In the genomic region with DNA sequence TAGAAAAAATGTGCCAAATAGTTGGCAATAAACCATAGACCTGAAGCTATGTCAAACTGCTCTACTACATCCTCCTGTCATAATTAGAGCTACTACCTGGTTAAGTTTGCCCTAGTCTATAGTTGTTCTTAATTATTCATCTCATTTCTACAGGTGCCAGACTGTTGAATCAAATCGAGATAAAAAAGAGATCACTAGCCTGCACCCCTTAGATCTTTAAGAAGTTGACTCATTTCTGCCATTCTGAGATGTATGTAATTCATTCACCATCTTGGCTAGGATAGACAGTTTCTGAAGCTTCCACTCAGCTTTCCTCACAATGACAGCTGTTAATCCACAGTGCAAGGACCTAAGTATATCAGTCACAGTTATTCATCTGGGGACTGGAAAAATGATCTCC, we compare ENCODE assay signal across 24 cellular contexts.
DNase-seq lines count a peak whose midpoint lies in the region; ATAC-seq, FAIRE-seq and TF ChIP-seq lines count a peak whose summit lies in the region.
"Had no signal": no experiment of that assay in that cellular context is flagged by ENCODE, and none has a peak within 500 bp of the region (broad histone marks: within the 10 kb centered on the region; RNA-seq: fewer than 3 reads in every experiment).

No MANE protein-coding gene starts in this region.

- H3K36me3 ChIP-seq in GM06990 (ENCODE audit: control insufficient read depth, insufficient read depth, low read length) (no peaks in the 10 kb centered on the region), GM12878 (ENCODE audit: control insufficient read depth in 2 of 2, insufficient read depth in 2 of 2, low read length in 1 of 2) (no peaks in the 10 kb centered on the region), breast epithelium (no peaks in the 10 kb centered on the region)
- H3K36me3 ChIP-seq: BLaER1 treated with 17β-estradiol and CSF1 and Interleukin-3, amounts not matched to agents 10 nM and 100 nM; HAP-1 had no signal

- H4K20me1 ChIP-seq in GM12878 (ENCODE audit: control insufficient read depth, insufficient read depth): no peaks in the 10 kb centered on the region
- H4K20me1 ChIP-seq: BLaER1 treated with 17β-estradiol and CSF1 and Interleukin-3, amounts not matched to agents 10 nM and 100 nM had no signal

- no peak for TF ChIP-seq POLR2A in GM12878 (IDR thresholded peaks at IDR 0.05; ENCODE audit: low read depth, low read length)
- no peak for TF ChIP-seq POLR2A in breast epithelium (IDR thresholded peaks at IDR 0.05)

- H3K36me3 Mint-ChIP-seq in activated CD4-positive, alpha-beta T cell treated with anti-CD3 and anti-CD28 coated beads for 36 hours (ENCODE audit: low read depth): no peaks in the 10 kb centered on the region
- H3K36me3 Mint-ChIP-seq: CD14-positive monocyte; CD8-positive, alpha-beta memory T cell had no signal

- H3K27ac Mint-ChIP-seq in activated CD4-positive, alpha-beta T cell treated with anti-CD3 and anti-CD28 coated beads for 36 hours: no peak overlapping the region
- H3K27ac Mint-ChIP-seq: B cell; CD14-positive monocyte; CD4-positive, alpha-beta T cell; CD8-positive, alpha-beta memory T cell; HFFc6 had no signal

- H3K9ac ChIP-seq in GM12878 (ENCODE audit: control insufficient read depth, insufficient read depth, low read length): no peak overlapping the region
- H3K9ac ChIP-seq: BLaER1 treated with 17β-estradiol and CSF1 and Interleukin-3, amounts not matched to agents 10 nM and 100 nM had no signal

- WGBS in GM12878 (ENCODE audit: insufficient coverage, insufficient replicate concordance, low lambda C conversion rate, missing lambda C conversion rate): 0% methylated on average over 1 of the region's 1 CpG

- H3K4me3 Mint-ChIP-seq in activated CD4-positive, alpha-beta T cell treated with anti-CD3 and anti-CD28 coated beads for 36 hours: no peak overlapping the region
- H3K4me3 Mint-ChIP-seq: B cell; CD14-positive monocyte; CD4-positive, alpha-beta T cell; CD8-positive, alpha-beta memory T cell; HFFc6 had no signal

- SMC1A ChIA-PET in GM12878 (lab: Charles Lee; ENCODE audit: uncharacterized antibody, unreplicated experiment): interaction anchor here (1.2 kb wide), 1 partner anchor 54 kb away, joined by 4 read pairs; no protein-coding TSS in a partner anchor

- intact Hi-C loops in activated CD4-positive, alpha-beta T cell treated with anti-CD3 and anti-CD28 coated beads for 36 hours (cut with DNase I, micrococcal nuclease): no loop called here
- intact Hi-C loops in GM12878 (cut with micrococcal nuclease; ENCODE audit: unreplicated experiment) (no loop called here), breast epithelium (cut with DNase I; ENCODE audit: low total_unique reads) (loop anchor here (5.0 kb wide), 1 partner anchor 1943 kb away; no protein-coding TSS in a partner anchor)

- TF ChIP-seq CTCF in GM06990 (IDR thresholded peaks at IDR 0.05; ENCODE audit: insufficient read depth, low read length, poor library complexity, severe bottlenecking) (no peak), GM12878 (IDR thresholded peaks at IDR 0.05 in 2 of 3, conservative IDR thresholded peaks at IDR 0.05 in 1 of 3; ENCODE audit: control insufficient read depth in 2 of 3, extremely low read depth in 1 of 3, insufficient read depth in 1 of 3, low read depth in 3 of 3, low read length in 3 of 3) (no peak), breast epithelium (IDR thresholded peaks at IDR 0.05) (no peak)

- ATAC-seq in activated CD4-positive, alpha-beta T cell treated with anti-CD3 and anti-CD28 coated beads for 36 hours: peak; percentile 77
- ATAC-seq in GM19463 (IDR thresholded peaks at IDR 0.05; ENCODE audit: unreplicated experiment) (peak; percentile 50), GM12878 (peak; percentile 29; the same call in 2 of the 3 replicates)

- DNase-seq in activated CD4-positive, alpha-beta T cell treated with anti-CD3 and anti-CD28 coated beads for 36 hours: no peak
- DNase-seq in activated CD4-positive, alpha-beta T cell treated with anti-CD3 and anti-CD28 coated beads, Interleukin-2, amount 50 U/mL, for 1 hour: no peak
- DNase-seq in GM06990 (ENCODE audit: extremely low read depth, insufficient read length): peak; percentile 11
- no peak for DNase-seq in GM12878 (ENCODE audit: low read depth, low spot score)
- DNase-seq in breast epithelium (ENCODE audit: low spot score in 2 of 2): no peak
- DNase-seq in MV-4-11 (lab: John Stamatoyannopoulos, UW): no peak
- no peak for DNase-seq in DMS153 (lab: John Stamatoyannopoulos, UW)
- DNase-seq: CD4-positive, alpha-beta T cell; CD8-positive, alpha-beta memory T cell; DND-41; GOT3; HFFc6 had no signal

- H3K4me1 ChIP-seq in GM12878 (ENCODE audit: control insufficient read depth, insufficient read depth, low read length) (no peaks in the 10 kb centered on the region), breast epithelium (no peaks in the 10 kb centered on the region)
- H3K4me1 ChIP-seq: HAP-1 had no signal

- no peak overlapping the region for H2AFZ ChIP-seq in GM12878 (ENCODE audit: control insufficient read depth, low read depth, low read length)

- no peaks in the 10 kb centered on the region for H3K4me1 Mint-ChIP-seq in activated CD4-positive, alpha-beta T cell treated with anti-CD3 and anti-CD28 coated beads for 36 hours
- H3K4me1 Mint-ChIP-seq: CD8-positive, alpha-beta memory T cell had no signal

- no TSS peak for BruUV-seq in GM12878 (replicated peaks; lab: Mats Ljungman, UMichigan)

- H3K9me3 ChIP-seq in GM12878 (replicated peaks; ENCODE audit: control insufficient read depth, insufficient read depth, low read length) (no peaks in the 10 kb centered on the region), breast epithelium (no peaks in the 10 kb centered on the region)
- H3K9me3 ChIP-seq: HAP-1 had no signal

- CTCF ChIA-PET in activated CD4-positive, alpha-beta T cell treated with anti-CD3 and anti-CD28 coated beads for 36 hours (lab: Charles Lee): interaction anchor here (0.7 kb wide), 1 partner anchor 176 kb away, joined by 3 read pairs; no protein-coding TSS in a partner anchor
- CTCF ChIA-PET in GM12878 (lab: Yijun Ruan, JAX): no interaction called here

- TF ChIP-seq RAD21 in GM12878 (IDR thresholded peaks at IDR 0.05; ENCODE audit: insufficient read depth, low read depth, low read length): no peak

- POLR2A ChIA-PET in activated CD4-positive, alpha-beta T cell treated with anti-CD3 and anti-CD28 coated beads for 36 hours (lab: Charles Lee): no interaction called here
- POLR2A ChIA-PET in GM12878 (lab: Charles Lee): no interaction called here

- no peak for FAIRE-seq in GM12878 (lab: Jason Lieb, UNC)
- FAIRE-seq: A204.1, G401.6, GM12891, GM18507, GM19239, H54 had no signal

- no peaks in the 10 kb centered on the region for H3K27me3 ChIP-seq in GM06990 (replicated peaks; ENCODE audit: control insufficient read depth, insufficient read depth, low read length)
- H3K27me3 ChIP-seq in GM12878 (replicated peaks in 1 of 2; ENCODE audit: control insufficient read depth in 2 of 2, insufficient read depth in 2 of 2, low read length in 1 of 2): no peaks in the 10 kb centered on the region
- H3K27me3 ChIP-seq in breast epithelium: no peaks in the 10 kb centered on the region
- H3K27me3 ChIP-seq: BLaER1 treated with 17β-estradiol and CSF1 and Interleukin-3, amounts not matched to agents 10 nM and 100 nM had no signal

- in situ Hi-C loops in GM12878 (cut with MboI): no loop called here

- H3K9me3 Mint-ChIP-seq in activated CD4-positive, alpha-beta T cell treated with anti-CD3 and anti-CD28 coated beads for 36 hours (ENCODE audit: low read depth): no peaks in the 10 kb centered on the region
- H3K9me3 Mint-ChIP-seq: HFFc6 had no signal

- no peaks in the 10 kb centered on the region for H3K79me2 ChIP-seq in GM12878 (ENCODE audit: control insufficient read depth, insufficient read depth, low read length)

- H3K4me2 ChIP-seq in GM12878 (ENCODE audit: control insufficient read depth, insufficient read depth): no peak overlapping the region
- H3K4me2 ChIP-seq: BLaER1 treated with 17β-estradiol and CSF1 and Interleukin-3, amounts not matched to agents 10 nM and 100 nM had no signal

- H3K27me3 Mint-ChIP-seq in activated CD4-positive, alpha-beta T cell treated with anti-CD3 and anti-CD28 coated beads for 36 hours: no peaks in the 10 kb centered on the region
- H3K27me3 Mint-ChIP-seq: B cell; CD4-positive, alpha-beta T cell; CD8-positive, alpha-beta memory T cell had no signal

- RAD21 ChIA-PET in GM12878 (lab: Charles Lee; ENCODE audit: unreplicated experiment): interaction anchor here (0.9 kb wide), 1 partner anchor 123 kb away, joined by 3 read pairs; no protein-coding TSS in a partner anchor

- TF ChIP-seq EP300 in GM12878 (IDR thresholded peaks at IDR 0.05; ENCODE audit: borderline replicate concordance in 1 of 2, control insufficient read depth in 1 of 2, low read depth in 2 of 2, low read length in 2 of 2): no peak

- H3K27ac ChIP-seq in GM12878 (ENCODE audit: control insufficient read depth, insufficient read depth) (no peak overlapping the region), breast epithelium (no peak overlapping the region)
- H3K27ac ChIP-seq: 22Rv1; BLaER1 treated with 17β-estradiol and CSF1 and Interleukin-3, amounts not matched to agents 10 nM and 100 nM had no signal

- no peak overlapping the region for H3K4me3 ChIP-seq in GM06990 (replicated peaks; ENCODE audit: low read depth, low read length)
- H3K4me3 ChIP-seq in GM12878: no peak overlapping the region
- no peak overlapping the region for H3K4me3 ChIP-seq in breast epithelium
- H3K4me3 ChIP-seq: BLaER1 treated with 17β-estradiol and CSF1 and Interleukin-3, amounts not matched to agents 10 nM and 100 nM; HAP-1 had no signal

TF ChIP-seq in GM12878, 131 proteins besides CTCF, POLR2A, EP300 and RAD21:
- TF ChIP-seq RCOR1 (conservative IDR thresholded peaks at IDR 0.05; ENCODE audit: low read depth, low read length): no peak
- peak; percentile 84 for TF ChIP-seq JUNB (IDR thresholded peaks at IDR 0.05)
- TF ChIP-seq HCFC1 (IDR thresholded peaks at IDR 0.05; ENCODE audit: low read length): no peak
- peak; percentile 78 for TF ChIP-seq TCF7 (IDR thresholded peaks at IDR 0.05; ENCODE audit: borderline replicate concordance)
- no peak for TF ChIP-seq NBN (IDR thresholded peaks at IDR 0.05)
